15 cellular contexts compared by ENCODE assay signal in the genomic region with DNA sequence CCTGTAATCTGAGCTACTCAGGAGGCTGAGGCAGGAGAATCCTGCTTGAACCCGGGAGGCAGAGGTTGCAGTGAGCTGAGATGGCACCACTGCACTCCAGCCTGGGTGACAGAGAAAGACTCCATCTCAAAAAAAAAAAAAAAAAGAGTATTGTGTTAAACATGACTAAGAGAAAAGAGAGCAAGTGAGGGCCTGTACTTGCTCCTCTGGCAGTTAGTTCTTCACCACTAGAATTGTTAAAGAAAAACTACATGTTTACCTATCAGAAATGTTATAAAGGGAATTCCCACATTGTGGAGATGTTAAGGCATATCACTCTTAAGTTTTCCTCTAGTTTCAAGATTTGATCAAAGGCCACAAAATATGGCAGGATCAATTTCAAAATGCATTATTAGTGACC.
"Had no signal": no experiment of that assay in that cellular context is flagged by ENCODE, and none has a peak within 500 bp of the region (broad histone marks: within the 10 kb centered on the region; RNA-seq: fewer than 3 reads in every experiment).

No MANE protein-coding gene starts in this region.

- ATAC-seq: naive thymus-derived CD8-positive, alpha-beta T cell; sciatic nerve had no signal

- DNase-seq: endodermal cell; foreskin fibroblast; left colon; naive thymus-derived CD8-positive, alpha-beta T cell; posterior cingulate gyrus; stimulated activated CD4-positive, alpha-beta T cell treated with anti-CD3 and anti-CD28 coated beads, Interleukin-2, amount 100 ng/mL, for 24 hours; stimulated activated naive CD4-positive, alpha-beta T cell; stomach; substantia nigra; thyroid gland had no signal

- H3K27ac Mint-ChIP-seq: dendritic cell treated with granulocyte-macrophage colony-stimulating factor and Interleukin-4, amounts not matched to agents 40 ng/mL and 50 ng/mL, for 4 days; endodermal cell; naive thymus-derived CD8-positive, alpha-beta T cell had no signal

- H3K9me3 Mint-ChIP-seq: endodermal cell had no signal

- H3K27ac ChIP-seq: cardiac muscle cell, esophagus muscularis mucosa, stomach, thyroid gland had no signal

- H3K4me3 ChIP-seq: cardiac muscle cell, esophagus muscularis mucosa, stomach, thyroid gland had no signal

- H3K27me3 Mint-ChIP-seq: dendritic cell treated with granulocyte-macrophage colony-stimulating factor and Interleukin-4, amounts not matched to agents 40 ng/mL and 50 ng/mL, for 4 days had no signal

- FAIRE-seq: endothelial cell of umbilical vein had no signal

- H3K9me3 ChIP-seq: esophagus muscularis mucosa, stomach, thyroid gland had no signal

- H3K27me3 ChIP-seq: cardiac muscle cell, esophagus muscularis mucosa, stomach, thyroid gland had no signal

- H3K4me3 Mint-ChIP-seq: dendritic cell treated with granulocyte-macrophage colony-stimulating factor and Interleukin-4, amounts not matched to agents 40 ng/mL and 50 ng/mL, for 4 days; endodermal cell; naive thymus-derived CD8-positive, alpha-beta T cell had no signal

- H3K36me3 Mint-ChIP-seq: naive thymus-derived CD8-positive, alpha-beta T cell had no signal

- H3K4me1 Mint-ChIP-seq: naive thymus-derived CD8-positive, alpha-beta T cell had no signal

- H3K4me1 ChIP-seq: esophagus muscularis mucosa, stomach, thyroid gland had no signal

- H3K36me3 ChIP-seq: cardiac muscle cell, esophagus muscularis mucosa, stomach, thyroid gland had no signal
